8 cellular contexts compared by ENCODE assay signal in genomic region chr3:149273096-149273751, GRCh38. TPM values are rescaled to one million over a fixed set of nuclear protein-coding genes. Genes with fewer than 3 reads are reported as not detected.
DNase-seq lines count a peak whose midpoint lies in the region; ATAC-seq and TF ChIP-seq lines count a peak whose summit lies in the region.

No MANE protein-coding gene starts in this region.

- H3K4me1 ChIP-seq in right atrium auricular region = peaks cover 0 to 4% of the 10 kb centered on the region in 2 donors

- no peaks in the 10 kb centered on the region for H3K36me3 ChIP-seq in right atrium auricular region

- no peak overlapping the region for H3K4me3 Mint-ChIP-seq in activated CD8-positive, alpha-beta memory T cell treated with anti-CD3 and anti-CD28 coated beads, Interleukin-2, amount 10 ng/mL, durations not matched to agents 7 days and 5 days

- H3K4me3 ChIP-seq in HL-60 (replicated peaks; ENCODE audit: insufficient read depth, low read length) (no peak overlapping the region), right atrium auricular region (no peak overlapping the region)

- no peak overlapping the region for H3K27ac Mint-ChIP-seq in activated CD8-positive, alpha-beta memory T cell treated with anti-CD3 and anti-CD28 coated beads, Interleukin-2, amount 10 ng/mL, durations not matched to agents 7 days and 5 days

- H3K9me3 Mint-ChIP-seq in activated CD8-positive, alpha-beta memory T cell treated with anti-CD3 and anti-CD28 coated beads, Interleukin-2, amount 10 ng/mL, durations not matched to agents 7 days and 5 days (ENCODE audit: low read depth) = no peaks in the 10 kb centered on the region

- no peaks in the 10 kb centered on the region for H3K36me3 Mint-ChIP-seq in activated CD8-positive, alpha-beta memory T cell treated with anti-CD3 and anti-CD28 coated beads, Interleukin-2, amount 10 ng/mL, durations not matched to agents 7 days and 5 days

- no peaks in the 10 kb centered on the region for H3K9me3 ChIP-seq in right atrium auricular region

- peak; percentile 47 for DNase-seq in activated CD8-positive, alpha-beta memory T cell treated with anti-CD3 and anti-CD28 coated beads, Interleukin-2, amount 10 ng/mL, durations not matched to agents 7 days and 5 days
- DNase-seq in activated CD8-positive, alpha-beta memory T cell treated with anti-CD3 and anti-CD28 coated beads, Interleukin-2, amount 50 U/mL, for 48 hours = no peak
- DNase-seq in HL-60 (ENCODE audit: low read depth in 1 of 2, low spot score in 1 of 2) (peak; percentile 22 to 57), NCI-H524 treated with DMSO at 0.1 percent for 48 hours (lab: John Stamatoyannopoulos, UW) (peak; percentile 66), amniotic epithelial cell (ENCODE audit: low read depth) (peak; percentile 85), right atrium auricular region (ENCODE audit: low spot score) (no peak), retina (peak; percentile 67)

- ATAC-seq in activated CD8-positive, alpha-beta memory T cell treated with anti-CD3 and anti-CD28 coated beads, Interleukin-2, amount 10 ng/mL, durations not matched to agents 7 days and 5 days = peak; percentile 81
- peak; percentile 75 for ATAC-seq in GM21447 (IDR thresholded peaks at IDR 0.05; ENCODE audit: unreplicated experiment)

- H3K4me1 Mint-ChIP-seq in activated CD8-positive, alpha-beta memory T cell treated with anti-CD3 and anti-CD28 coated beads, Interleukin-2, amount 10 ng/mL, durations not matched to agents 7 days and 5 days = peaks cover 13% of the 10 kb centered on the region

- CTCF ChIA-PET in activated CD8-positive, alpha-beta memory T cell treated with anti-CD3 and anti-CD28 coated beads, Interleukin-2, amount 10 ng/mL, durations not matched to agents 7 days and 5 days (lab: Charles Lee) = interaction anchor here (0.8 to 5.9 kb wide), 14 partner anchors 20 to 322 kb away, joined by 3 to 113 read pairs (median 4); no protein-coding TSS in a partner anchor

- peaks cover 3% of the 10 kb centered on the region for H3K27me3 Mint-ChIP-seq in activated CD8-positive, alpha-beta memory T cell treated with anti-CD3 and anti-CD28 coated beads, Interleukin-2, amount 10 ng/mL, durations not matched to agents 7 days and 5 days

- no peak overlapping the region for H3K27ac ChIP-seq in HL-60 (replicated peaks)
- H3K27ac ChIP-seq in right atrium auricular region = no peak overlapping the region

- H3K27me3 ChIP-seq in HL-60 (ENCODE audit: insufficient read depth, poor library complexity, severe bottlenecking) (no peaks in the 10 kb centered on the region), right atrium auricular region (no peaks in the 10 kb centered on the region)

- TF ChIP-seq CTCF in HL-60 (IDR thresholded peaks at IDR 0.05; ENCODE audit: insufficient read depth, low read length) = peak; percentile 79
- peak; percentile 67 to 94 for TF ChIP-seq CTCF in right atrium auricular region (IDR thresholded peaks at IDR 0.05)

RNA-seq across cellular contexts. Expression of gene CP, which starts 51.6 kb away (rescaled TPM):
- total RNA-seq in activated CD8-positive, alpha-beta memory T cell treated with anti-CD3 and anti-CD28 coated beads, Interleukin-2, amount 10 ng/mL, durations not matched to agents 7 days and 5 days = not detected
- 10 to 100 TPM in 1 of 2 donors, 1 to 10 TPM in 1; 6.8 to 68.4 TPM for total RNA-seq in right atrium auricular region

Comparison
In these comparisons a context has a peak if more than half of its experiments do, and no peak if none do; other contexts are left out.
1. DNase-seq: peak in activated CD8-positive, alpha-beta memory T cell treated with anti-CD3 and anti-CD28 coated beads, Interleukin-2, amount 10 ng/mL, durations not matched to agents 7 days and 5 days (single experiment), HL-60 (2 of 2), NCI-H524 treated with DMSO at 0.1 percent for 48 hours (single experiment), amniotic epithelial cell (single experiment) and retina (single experiment); none in activated CD8-positive, alpha-beta memory T cell treated with anti-CD3 and anti-CD28 coated beads, Interleukin-2, amount 50 U/mL, for 48 hours (single experiment) and right atrium auricular region (single experiment).
2. RNA of gene CP, which starts 51.6 kb away (total RNA-seq): 6.8 to 68.4 TPM in right atrium auricular region; not detected in activated CD8-positive, alpha-beta memory T cell treated with anti-CD3 and anti-CD28 coated beads, Interleukin-2, amount 10 ng/mL, durations not matched to agents 7 days and 5 days; every median in the first group is over 4 times any median in the second.